In genomic region chr5:83099001-83099400, GRCh38 we compare ENCODE assay signal across 29 cellular contexts. TPM values are rescaled to one million over a fixed set of nuclear protein-coding genes. Genes with fewer than 3 reads are reported as not detected.
DNase-seq lines count a peak whose midpoint lies in the region; TF ChIP-seq lines count a peak whose summit lies in the region.
"Had no signal": no experiment of that assay in that cellular context is flagged by ENCODE, and none has a peak within 500 bp of the region (broad histone marks: within the 10 kb centered on the region; RNA-seq: fewer than 3 reads in every experiment).

No MANE protein-coding gene starts in this region.

- peaks cover 13% of the 10 kb centered on the region for H3K4me1 ChIP-seq in neuron (ENCODE audit: insufficient read depth, low read length)
- H3K4me1 ChIP-seq: colonic mucosa, gastroesophageal sphincter, Peyer's patch had no signal

- H3K36me3 ChIP-seq in neuron (ENCODE audit: insufficient read depth, low read length) (no peaks in the 10 kb centered on the region), brain microvascular endothelial cell (replicated peaks) (no peaks in the 10 kb centered on the region)
- H3K36me3 ChIP-seq: colonic mucosa, gastroesophageal sphincter, Peyer's patch had no signal

- H3K27me3 Mint-ChIP-seq in glutamatergic neuron (ENCODE audit: unreplicated experiment) = no peaks in the 10 kb centered on the region
- H3K27me3 Mint-ChIP-seq: activated CD8-positive, alpha-beta memory T cell treated with anti-CD3 and anti-CD28 coated beads, Interleukin-2, amount 10 ng/mL, durations not matched to agents 7 days and 5 days; activated naive CD8-positive, alpha-beta T cell treated with anti-CD3 and anti-CD28 coated beads for 36 hours; memory B cell; stimulated activated naive CD8-positive, alpha-beta T cell treated with anti-CD3 and anti-CD28 coated beads, Interleukin-15, Interleukin-2, amounts not matched to agents 100 ng/mL and 50 ng/mL, for 24 hours; T-cell had no signal

- in situ Hi-C loops in brain microvascular endothelial cell (cut with HindIII; ENCODE audit: low pct_ligation_motif_present, low sequenced_read_pairs) = no loop called here

- H3K27me3 ChIP-seq in neuron (ENCODE audit: insufficient read depth, low read length) = no peaks in the 10 kb centered on the region
- no peaks in the 10 kb centered on the region for H3K27me3 ChIP-seq in brain microvascular endothelial cell (replicated peaks)
- H3K27me3 ChIP-seq: colonic mucosa, gastroesophageal sphincter, Peyer's patch had no signal

- peaks cover 2% of the 10 kb centered on the region for H3K4me1 Mint-ChIP-seq in glutamatergic neuron (ENCODE audit: low read depth, unreplicated experiment)
- H3K4me1 Mint-ChIP-seq: activated CD8-positive, alpha-beta memory T cell treated with anti-CD3 and anti-CD28 coated beads, Interleukin-2, amount 10 ng/mL, durations not matched to agents 7 days and 5 days had no signal

- no peak overlapping the region for H3K27ac Mint-ChIP-seq in glutamatergic neuron (ENCODE audit: unreplicated experiment)
- H3K27ac Mint-ChIP-seq: activated CD8-positive, alpha-beta memory T cell treated with anti-CD3 and anti-CD28 coated beads, Interleukin-2, amount 10 ng/mL, durations not matched to agents 7 days and 5 days; activated naive CD8-positive, alpha-beta T cell treated with anti-CD3 and anti-CD28 coated beads for 36 hours; CD14-positive monocyte; memory B cell; stimulated activated naive CD8-positive, alpha-beta T cell treated with anti-CD3 and anti-CD28 coated beads, Interleukin-15, Interleukin-2, amounts not matched to agents 100 ng/mL and 50 ng/mL, for 24 hours; T-cell had no signal

- DNase-seq in NCI-H2107 (lab: John Stamatoyannopoulos, UW) (peak; percentile 0), NCI-H2107 treated with DMSO at 0.1 percent for 48 hours (lab: John Stamatoyannopoulos, UW; ENCODE audit: unreplicated experiment) (no peak), NCI-H1417 treated with DMSO at 0.1 percent for 48 hours (lab: John Stamatoyannopoulos, UW) (peak; percentile 12), NCI-H82 treated with DMSO at 0.1 percent for 48 hours (lab: John Stamatoyannopoulos, UW; ENCODE audit: unreplicated experiment) (peak; percentile 72), SIG-M5 (lab: John Stamatoyannopoulos, UW) (no peak), glutamatergic neuron (no peak), brain microvascular endothelial cell (no peak)
- DNase-seq: activated CD4-positive, CD25-positive, alpha-beta regulatory T cell; activated CD8-positive, alpha-beta memory T cell treated with anti-CD3 and anti-CD28 coated beads, Interleukin-2, amount 10 ng/mL, durations not matched to agents 7 days and 5 days; activated gamma-delta T cell; activated naive CD8-positive, alpha-beta T cell treated with anti-CD3 and anti-CD28 coated beads for 36 hours; activated T-cell treated with anti-CD3 and anti-CD28 coated beads, Interleukin-2, amount 50 U/mL, for 4 hours; aorta; colonic mucosa; effector CD4-positive, alpha-beta T cell; GOT3; KG1; left colon; NCI-H1092 treated with DMSO at 0.1 percent for 48 hours; Peyer's patch; retina; T-cell had no signal

- H3K9me3 Mint-ChIP-seq in glutamatergic neuron (ENCODE audit: unreplicated experiment) = peaks cover 2% of the 10 kb centered on the region
- H3K9me3 Mint-ChIP-seq: stimulated activated naive CD8-positive, alpha-beta T cell treated with anti-CD3 and anti-CD28 coated beads, Interleukin-15, Interleukin-2, amounts not matched to agents 100 ng/mL and 50 ng/mL, for 24 hours had no signal

- no peak overlapping the region for H3K27ac ChIP-seq in brain microvascular endothelial cell
- H3K27ac ChIP-seq: colonic mucosa, gastroesophageal sphincter, parathyroid adenoma, Peyer's patch, skin epidermis had no signal

- peaks cover 11% of the 10 kb centered on the region for H3K36me3 Mint-ChIP-seq in glutamatergic neuron (ENCODE audit: unreplicated experiment)

- H2AFZ ChIP-seq in neuron (ENCODE audit: low read depth, low read length) = peak overlapping the region; percentile 79
- H2AFZ ChIP-seq: parathyroid adenoma had no signal

- H3K9me3 ChIP-seq in neuron (ENCODE audit: low read length) = no peaks in the 10 kb centered on the region
- H3K9me3 ChIP-seq: colonic mucosa, Peyer's patch had no signal

- H3K4me3 ChIP-seq in neuron (ENCODE audit: low read length) = no peak overlapping the region
- no peak overlapping the region for H3K4me3 ChIP-seq in brain microvascular endothelial cell (ENCODE audit: low read depth, low read length)
- H3K4me3 ChIP-seq: colonic mucosa, gastroesophageal sphincter, Peyer's patch, skin epidermis had no signal

- TF ChIP-seq CTCF in glutamatergic neuron (IDR thresholded peaks at IDR 0.05; ENCODE audit: partially characterized antibody, unreplicated experiment) = no peak
- no peak for TF ChIP-seq CTCF in brain microvascular endothelial cell (IDR thresholded peaks at IDR 0.05; ENCODE audit: low read depth, low read length, missing control alignments)

- H3K4me3 Mint-ChIP-seq in glutamatergic neuron (ENCODE audit: unreplicated experiment) = no peak overlapping the region
- H3K4me3 Mint-ChIP-seq: activated CD8-positive, alpha-beta memory T cell treated with anti-CD3 and anti-CD28 coated beads, Interleukin-2, amount 10 ng/mL, durations not matched to agents 7 days and 5 days; activated naive CD8-positive, alpha-beta T cell treated with anti-CD3 and anti-CD28 coated beads for 36 hours; activated T-cell treated with anti-CD3 and anti-CD28 coated beads, Interleukin-2, amount 50 U/mL, for 4 hours; CD14-positive monocyte; memory B cell; stimulated activated naive CD8-positive, alpha-beta T cell treated with anti-CD3 and anti-CD28 coated beads, Interleukin-15, Interleukin-2, amounts not matched to agents 100 ng/mL and 50 ng/mL, for 24 hours; T-cell had no signal

RNA-seq across cellular contexts. Expression of gene XRCC4, which starts 21.7 kb away (rescaled TPM):
- 5.9 TPM for total RNA-seq in glutamatergic neuron (ENCODE audit: unreplicated experiment)

RNA-seq across cellular contexts. Expression of gene TMEM167A, which starts 21.8 kb away (rescaled TPM):
- 145 TPM for total RNA-seq in glutamatergic neuron (ENCODE audit: unreplicated experiment)

Comparison
In these comparisons a context has a peak if more than half of its experiments do, and no peak if none do; other contexts are left out.
1. DNase-seq: peak in NCI-H2107 (single experiment), NCI-H1417 treated with DMSO at 0.1 percent for 48 hours (single experiment) and NCI-H82 treated with DMSO at 0.1 percent for 48 hours (single experiment); none in NCI-H2107 treated with DMSO at 0.1 percent for 48 hours (single experiment), SIG-M5 (single experiment), glutamatergic neuron (single experiment) and brain microvascular endothelial cell (single experiment).